In genomic region chr4:76787898-76788297, GRCh38 we compare ENCODE assay signal across 2 cellular contexts.
TF ChIP-seq lines count a peak whose summit lies in the region.

No MANE protein-coding gene starts in this region.

TF ChIP-seq in IMR-90, 13 proteins besides CTCF, POLR2A, EP300 and RAD21:
- TF ChIP-seq FOS (IDR thresholded peaks at IDR 0.05; ENCODE audit: low read depth, low read length) (no peak), RFX5 (IDR thresholded peaks at IDR 0.05; ENCODE audit: low read depth, low read length) (no peak), CEBPB (IDR thresholded peaks at IDR 0.05; ENCODE audit: low read depth, low read length) (no peak), BHLHE40 (IDR thresholded peaks at IDR 0.05; ENCODE audit: low read depth, low read length) (no peak), NFE2L2 (IDR thresholded peaks at IDR 0.05; ENCODE audit: low read depth, low read length) (no peak), MAFK (IDR thresholded peaks at IDR 0.05; ENCODE audit: low read depth, low read length) (no peak), RCOR1 (IDR thresholded peaks at IDR 0.05; ENCODE audit: insufficient replicate concordance, low read length) (no peak)

TF ChIP-seq in H1, 55 proteins besides CTCF, POLR2A, EP300 and RAD21:
- TF ChIP-seq POLR2AphosphoS5 (IDR thresholded peaks at IDR 0.05; ENCODE audit: low read depth, low read length) (peak; percentile 20; the same call in 1 of the 2 replicates), SIX5 (IDR thresholded peaks at IDR 0.05; ENCODE audit: low read depth, low read length) (no peak)
